28 cellular contexts compared by ENCODE assay signal in genomic region chr18:47519706-47520105, GRCh38.
"Had no signal": no experiment of that assay in that cellular context is flagged by ENCODE, and none has a peak within 500 bp of the region (broad histone marks: within the 10 kb centered on the region; RNA-seq: fewer than 3 reads in every experiment).

No MANE protein-coding gene starts in this region.

- H3K9me3 ChIP-seq: stomach, suprapubic skin, testis, thoracic aorta, thyroid gland, tibial artery, tibial nerve, transverse colon, upper lobe of left lung, upper lobe of right lung, uterus, vagina had no signal

- H3K27me3 ChIP-seq: stomach, suprapubic skin, testis, thyroid gland, tibial artery, tibial nerve, transverse colon, upper lobe of left lung, upper lobe of right lung, uterus, vagina had no signal

- H3K27ac ChIP-seq: stomach, suprapubic skin, testis, thoracic aorta, thyroid gland, tibial artery, tibial nerve, transverse colon, upper lobe of left lung, upper lobe of right lung, uterus, vagina had no signal

- H3K9me3 Mint-ChIP-seq: stimulated activated memory B cell treated with anti-CD40 and anti-IgM and Interleukin-4, amounts not matched to agents 10 μg/mL and 1 μg/mL and 100 μg/mL, for 72 hours; stimulated activated naive CD8-positive, alpha-beta T cell treated with anti-CD3 and anti-CD28 coated beads, Interleukin-15, Interleukin-2, amounts not matched to agents 100 ng/mL and 50 ng/mL, for 24 hours; type B pancreatic cell had no signal

- DNase-seq: stimulated activated CD4-positive, alpha-beta T cell treated with anti-CD3 and anti-CD28 coated beads, Interleukin-2, amount 100 ng/mL, for 48 hours; stimulated activated CD4-positive, alpha-beta T cell treated with anti-CD3 and anti-CD28 coated beads, Interleukin-4, amount 100 ng/mL, for 1 hour; stimulated activated CD4-positive, alpha-beta T cell treated with anti-CD3 and anti-CD28 coated beads, Interleukin-4, amount 100 ng/mL, for 24 hours; stimulated activated CD4-positive, alpha-beta T cell treated with anti-CD3 and anti-CD28 coated beads, Interleukin-4, amount 100 ng/mL, for 4 hours; stimulated activated CD8-positive, alpha-beta memory T cell treated with anti-CD3 and anti-CD28 coated beads, Interleukin-4, amount 100 ng/mL, for 48 hours; stimulated activated naive B cell treated with anti-CD40 and anti-IgM and Interleukin-4, amounts not matched to agents 10 μg/mL and 1 μg/mL and 100 μg/mL, for 72 hours; stimulated activated naive CD4-positive, alpha-beta T cell; stimulated activated naive CD4-positive, alpha-beta T cell treated with Interleukin-2 at 50 U/mL for 16 hours; stimulated activated naive CD8-positive, alpha-beta T cell treated with anti-CD3 and anti-CD28 coated beads, Interleukin-15, amount 100 ng/mL, for 72 hours; stimulated activated naive CD8-positive, alpha-beta T cell treated with anti-CD3 and anti-CD28 coated beads, Interleukin-15, Interleukin-2, amounts not matched to agents 100 U/mL and 50 U/mL, for 24 hours; stomach; substantia nigra; testis; thyroid gland; tibial artery; transverse colon; trophoblast cell; upper lobe of left lung; upper lobe of right lung; uterus had no signal

- H3K36me3 ChIP-seq: stomach, suprapubic skin, thoracic aorta, thyroid gland, tibial artery, tibial nerve, transverse colon, upper lobe of left lung, upper lobe of right lung, uterus, vagina had no signal

- H3K36me3 Mint-ChIP-seq: stimulated activated effector memory CD8-positive, alpha-beta T cell treated with anti-CD3 and anti-CD28 coated beads, Interleukin-12 subunit alpha, Interleukin-12 subunit beta, amount 100 ng/mL, for 72 hours; stimulated activated memory B cell treated with anti-CD40 and anti-IgM and Interleukin-4, amounts not matched to agents 10 μg/mL and 1 μg/mL and 100 μg/mL, for 72 hours; stimulated activated naive B cell treated with anti-CD40 and anti-IgM and Interleukin-4, amounts not matched to agents 10 μg/mL and 1 μg/mL and 100 μg/mL, for 72 hours; type B pancreatic cell had no signal

- H3K4me3 Mint-ChIP-seq: stimulated activated effector memory CD8-positive, alpha-beta T cell treated with anti-CD3 and anti-CD28 coated beads, Interleukin-12 subunit alpha, Interleukin-12 subunit beta, amount 100 ng/mL, for 72 hours; stimulated activated memory B cell treated with anti-CD40 and anti-IgM and Interleukin-4, amounts not matched to agents 10 μg/mL and 1 μg/mL and 100 μg/mL, for 72 hours; stimulated activated naive B cell treated with anti-CD40 and anti-IgM and Interleukin-4, amounts not matched to agents 10 μg/mL and 1 μg/mL and 100 μg/mL, for 72 hours; stimulated activated naive CD8-positive, alpha-beta T cell treated with anti-CD3 and anti-CD28 coated beads, Interleukin-15, amount 100 ng/mL, for 72 hours; stimulated activated naive CD8-positive, alpha-beta T cell treated with anti-CD3 and anti-CD28 coated beads, Interleukin-15, Interleukin-2, amounts not matched to agents 100 ng/mL and 50 ng/mL, for 24 hours; type B pancreatic cell had no signal

- H3K4me3 ChIP-seq: stomach, suprapubic skin, testis, thoracic aorta, thyroid gland, tibial artery, tibial nerve, transverse colon, upper lobe of left lung, upper lobe of right lung, uterus, vagina had no signal

- H3K27me3 Mint-ChIP-seq: stimulated activated memory B cell treated with anti-CD40 and anti-IgM and Interleukin-4, amounts not matched to agents 10 μg/mL and 1 μg/mL and 100 μg/mL, for 72 hours; stimulated activated naive CD8-positive, alpha-beta T cell treated with anti-CD3 and anti-CD28 coated beads, Interleukin-15, amount 100 ng/mL, for 72 hours; stimulated activated naive CD8-positive, alpha-beta T cell treated with anti-CD3 and anti-CD28 coated beads, Interleukin-15, Interleukin-2, amounts not matched to agents 100 ng/mL and 50 ng/mL, for 24 hours had no signal

- H3K4me1 Mint-ChIP-seq: stimulated activated effector memory CD8-positive, alpha-beta T cell treated with anti-CD3 and anti-CD28 coated beads, Interleukin-12 subunit alpha, Interleukin-12 subunit beta, amount 100 ng/mL, for 72 hours; stimulated activated memory B cell treated with anti-CD40 and anti-IgM and Interleukin-4, amounts not matched to agents 10 μg/mL and 1 μg/mL and 100 μg/mL, for 72 hours; stimulated activated naive B cell treated with anti-CD40 and anti-IgM and Interleukin-4, amounts not matched to agents 10 μg/mL and 1 μg/mL and 100 μg/mL, for 72 hours; stimulated activated naive CD8-positive, alpha-beta T cell treated with anti-CD3 and anti-CD28 coated beads, Interleukin-15, amount 100 ng/mL, for 72 hours had no signal

- H3K4me1 ChIP-seq: stomach, suprapubic skin, testis, thyroid gland, tibial artery, tibial nerve, transverse colon, upper lobe of left lung, upper lobe of right lung, uterus, vagina had no signal

- H3K27ac Mint-ChIP-seq: stimulated activated effector memory CD8-positive, alpha-beta T cell treated with anti-CD3 and anti-CD28 coated beads, Interleukin-12 subunit alpha, Interleukin-12 subunit beta, amount 100 ng/mL, for 72 hours; stimulated activated memory B cell treated with anti-CD40 and anti-IgM and Interleukin-4, amounts not matched to agents 10 μg/mL and 1 μg/mL and 100 μg/mL, for 72 hours; stimulated activated naive B cell treated with anti-CD40 and anti-IgM and Interleukin-4, amounts not matched to agents 10 μg/mL and 1 μg/mL and 100 μg/mL, for 72 hours; stimulated activated naive CD8-positive, alpha-beta T cell treated with anti-CD3 and anti-CD28 coated beads, Interleukin-15, amount 100 ng/mL, for 72 hours; stimulated activated naive CD8-positive, alpha-beta T cell treated with anti-CD3 and anti-CD28 coated beads, Interleukin-15, Interleukin-2, amounts not matched to agents 100 ng/mL and 50 ng/mL, for 24 hours; type B pancreatic cell had no signal
